In the genomic region with DNA sequence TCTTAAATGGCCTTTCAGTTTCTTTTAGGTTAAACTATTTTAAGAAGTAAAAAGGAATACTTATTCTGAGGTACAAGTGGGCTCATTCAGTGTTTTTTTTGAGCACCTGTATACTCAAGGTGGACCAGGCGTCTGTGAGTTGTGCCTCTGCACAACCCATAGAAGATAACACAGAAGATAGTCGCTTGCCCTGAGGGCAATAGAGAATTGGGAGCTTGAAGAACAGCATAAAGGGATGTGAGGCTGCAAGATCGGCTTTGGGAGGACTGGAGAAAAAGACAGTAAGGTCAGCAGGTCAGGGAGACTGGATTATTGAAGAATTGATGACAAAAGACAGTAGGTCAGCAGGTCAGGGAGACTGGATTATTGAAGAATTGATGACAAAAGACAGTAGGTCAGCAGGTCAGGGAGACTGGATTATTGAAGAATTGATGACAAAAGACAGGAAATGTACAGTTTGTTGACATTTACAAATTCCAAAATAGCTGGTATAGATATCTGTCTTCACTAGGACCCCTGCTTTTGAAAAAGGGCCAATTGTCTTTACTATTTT, we compare ENCODE assay signal across 27 cellular contexts. TPM values are rescaled to one million over a fixed set of nuclear protein-coding genes. Genes with fewer than 3 reads are reported as not detected.
DNase-seq lines count a peak whose midpoint lies in the region; ATAC-seq and TF ChIP-seq lines count a peak whose summit lies in the region.
"Had no signal": no experiment of that assay in that cellular context is flagged by ENCODE, and none has a peak within 500 bp of the region (broad histone marks: within the 10 kb centered on the region; RNA-seq: fewer than 3 reads in every experiment).

No MANE protein-coding gene starts in this region.

- no peak for ATAC-seq in GM21360 (IDR thresholded peaks at IDR 0.05; ENCODE audit: unreplicated experiment)
- ATAC-seq: foreskin keratinocyte; left colon; stimulated activated naive B cell treated with anti-CD40 and anti-IgM and Interleukin-4, amounts not matched to agents 10 μg/mL and 1 μg/mL and 100 μg/mL, for 72 hours; WTC11 had no signal

- peak overlapping the region; percentile 1 for H3K27ac Mint-ChIP-seq in neural progenitor cell
- H3K27ac Mint-ChIP-seq: IgD-negative memory B cell; memory B cell; naive B cell; stimulated activated naive B cell treated with anti-CD40 and anti-IgM and Interleukin-4, amounts not matched to agents 10 μg/mL and 1 μg/mL and 100 μg/mL, for 72 hours; WTC11 had no signal

- peaks cover 58% of the 10 kb centered on the region for H3K4me1 Mint-ChIP-seq in neural progenitor cell

- H2AFZ ChIP-seq in neural progenitor cell (replicated peaks) = no peak overlapping the region

- H3K4me2 ChIP-seq in neural progenitor cell = peak overlapping the region; percentile 77

- H3K27me3 ChIP-seq in dorsolateral prefrontal cortex (no peaks in the 10 kb centered on the region), neural progenitor cell (peaks cover 60% of the 10 kb centered on the region)
- H3K27me3 ChIP-seq: uterus had no signal

- H3K27me3 Mint-ChIP-seq in neural progenitor cell (ENCODE audit: insufficient read depth, low read depth) = no peaks in the 10 kb centered on the region

- H3F3A ChIP-seq in neural progenitor cell (ENCODE audit: low read depth) = peaks cover 26% of the 10 kb centered on the region

- peaks cover 48% of the 10 kb centered on the region for H3K4me1 ChIP-seq in neural progenitor cell
- H3K4me1 ChIP-seq: foreskin keratinocyte had no signal

- H3K4me3 ChIP-seq in dorsolateral prefrontal cortex (peak overlapping the region in 56 of 59 donors; percentile 29 to 87 (median 72)), neural progenitor cell (no peak overlapping the region)
- H3K4me3 ChIP-seq: suprapubic skin, uterus had no signal

- no peaks in the 10 kb centered on the region for H3K9me3 ChIP-seq in neural progenitor cell (ENCODE audit: low read depth)
- H3K9me3 ChIP-seq: suprapubic skin, uterus had no signal

- DNase-seq in NCI-H345 (lab: John Stamatoyannopoulos, UW) (peak; percentile 41), NCI-H345 treated with DMSO at 0.1 percent for 48 hours (lab: John Stamatoyannopoulos, UW; ENCODE audit: unreplicated experiment) (no peak), NCI-H146 treated with DMSO at 0.1 percent for 48 hours (lab: John Stamatoyannopoulos, UW; ENCODE audit: unreplicated experiment) (peak; percentile 3), dorsolateral prefrontal cortex (no peak), neural progenitor cell (ENCODE audit: low spot score) (peak; percentile 80), mucosa of gallbladder (ENCODE audit: low spot score) (no peak)
- no peak for DNase-seq in stimulated activated CD4-positive, alpha-beta T cell treated with anti-CD3 and anti-CD28 coated beads, Interleukin-2, amount 100 ng/mL, for 24 hours
- DNase-seq: ACHN; activated naive CD4-positive, alpha-beta T cell treated with anti-CD3 and anti-CD28 coated beads, Interleukin-2, amount 50 U/mL, for 16 hours; anterior cingulate cortex; central memory CD4-positive, alpha-beta T cell; COR-L47; effector CD4-positive, alpha-beta T cell; erythroblast; foreskin keratinocyte; GOT3; left colon; naive B cell; SHP77; stimulated activated CD4-positive, alpha-beta T cell treated with anti-CD3 and anti-CD28 coated beads, Interleukin-2, amount 100 ng/mL, for 48 hours; stimulated activated naive B cell treated with anti-CD40 and anti-IgM and Interleukin-4, amounts not matched to agents 10 μg/mL and 1 μg/mL and 100 μg/mL, for 72 hours; uterus had no signal

- H3K9me3 Mint-ChIP-seq in neural progenitor cell = no peaks in the 10 kb centered on the region
- H3K9me3 Mint-ChIP-seq: memory B cell; naive B cell; stimulated activated naive B cell treated with anti-CD40 and anti-IgM and Interleukin-4, amounts not matched to agents 10 μg/mL and 1 μg/mL and 100 μg/mL, for 72 hours; WTC11 had no signal

- no peaks in the 10 kb centered on the region for H3K79me2 ChIP-seq in neural progenitor cell (ENCODE audit: low read depth)

- peak overlapping the region; percentile 12 for H3K4me3 Mint-ChIP-seq in neural progenitor cell
- H3K4me3 Mint-ChIP-seq: IgD-negative memory B cell; memory B cell; naive B cell; stimulated activated naive B cell treated with anti-CD40 and anti-IgM and Interleukin-4, amounts not matched to agents 10 μg/mL and 1 μg/mL and 100 μg/mL, for 72 hours; WTC11 had no signal

- intact Hi-C loops in dorsolateral prefrontal cortex (cut with DNase I) = loop anchor here in 1 of 2 donors (5.0 kb wide), 1 partner anchor 175 kb away; the partner anchor contains the start of gene KLHL2

- TF ChIP-seq CTCF in dorsolateral prefrontal cortex (IDR thresholded peaks at IDR 0.05 in 54 of 56, conservative IDR thresholded peaks at IDR 0.05 in 2 of 56; ENCODE audit: low read depth in 1 of 56, partially characterized antibody in 56 of 56) = no peak
- no peak for TF ChIP-seq CTCF in neural progenitor cell (IDR thresholded peaks at IDR 0.05)

- no peak overlapping the region for H3K9ac ChIP-seq in neural progenitor cell

- H4K20me1 ChIP-seq in neural progenitor cell (ENCODE audit: low read depth) = peaks cover 35% of the 10 kb centered on the region

- no peaks in the 10 kb centered on the region for H3K36me3 Mint-ChIP-seq in neural progenitor cell
- H3K36me3 Mint-ChIP-seq: IgD-negative memory B cell; memory B cell; naive B cell; stimulated activated naive B cell treated with anti-CD40 and anti-IgM and Interleukin-4, amounts not matched to agents 10 μg/mL and 1 μg/mL and 100 μg/mL, for 72 hours; WTC11 had no signal

- H3K27ac ChIP-seq in dorsolateral prefrontal cortex = peak overlapping the region in 39 of 59 donors; percentile 0 to 94 (median 52)
- no peak overlapping the region for H3K27ac ChIP-seq in neural progenitor cell
- H3K27ac ChIP-seq: foreskin keratinocyte, suprapubic skin had no signal

- no peaks in the 10 kb centered on the region for H3K36me3 ChIP-seq in neural progenitor cell
- H3K36me3 ChIP-seq: suprapubic skin, uterus had no signal

RNA-seq across cellular contexts. Expression of gene CPE, which starts 3.1 kb away (rescaled TPM):
- 1,000 to 10,000 TPM in 14 of 120 experiments, 100 to 1,000 TPM in 106; 402 to 1,527 (median 843) TPM for total RNA-seq in dorsolateral prefrontal cortex
- 43.6 and 47.4 TPM in 2 replicates for total RNA-seq in neural progenitor cell (ENCODE audit: low replicate concordance)
- total RNA-seq in mucosa of gallbladder = 39.6 TPM

RNA-seq across cellular contexts. Expression of gene MSMO1, which starts 54.4 kb away (rescaled TPM):
- total RNA-seq in dorsolateral prefrontal cortex = 100 to 1,000 TPM in 7 of 120 experiments, 10 to 100 TPM in 113; 33.4 to 188 (median 66.6) TPM
- total RNA-seq in neural progenitor cell (ENCODE audit: low replicate concordance) = 190 and 298 TPM in 2 replicates
- total RNA-seq in mucosa of gallbladder = 246 TPM

Comparison
In these comparisons a context has a peak if more than half of its experiments do, and no peak if none do; other contexts are left out.
1. DNase-seq: peak in NCI-H345 (single experiment), NCI-H146 treated with DMSO at 0.1 percent for 48 hours (single experiment) and neural progenitor cell (single experiment); none in NCI-H345 treated with DMSO at 0.1 percent for 48 hours (single experiment), dorsolateral prefrontal cortex (0 of 10), mucosa of gallbladder (single experiment) and stimulated activated CD4-positive, alpha-beta T cell treated with anti-CD3 and anti-CD28 coated beads, Interleukin-2, amount 100 ng/mL, for 24 hours (0 of 2).